In the genomic region with DNA sequence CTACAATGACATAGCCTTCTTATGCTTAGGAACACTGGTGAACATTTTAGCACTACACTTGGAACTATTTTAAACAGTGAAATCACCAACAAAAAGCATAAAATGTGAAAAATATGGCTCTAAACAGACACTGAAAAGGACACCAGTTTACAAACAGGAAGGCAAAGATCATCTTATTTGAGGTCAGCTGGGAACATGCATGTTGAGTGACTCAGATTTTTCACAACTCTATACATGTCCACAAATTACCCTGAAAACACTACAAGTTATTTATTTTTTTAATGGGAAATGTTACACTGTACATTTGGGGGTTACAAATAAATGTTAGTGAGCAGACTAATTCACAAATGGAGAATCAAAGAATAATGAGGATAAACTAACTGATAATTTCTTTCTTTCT, we compare ENCODE assay signal across 17 cellular contexts.
"Had no signal": no experiment of that assay in that cellular context is flagged by ENCODE, and none has a peak within 500 bp of the region (broad histone marks: within the 10 kb centered on the region; RNA-seq: fewer than 3 reads in every experiment).

No MANE protein-coding gene starts in this region.

- H3K36me3 ChIP-seq: prostate gland, right atrium auricular region, tibial artery had no signal

- DNase-seq: activated B cell treated with CpG ODN at 0.5 μM for 24 hours; activated CD4-positive, alpha-beta memory T cell treated with anti-CD3 and anti-CD28 coated beads, Interleukin-2, amount 10 ng/mL, durations not matched to agents 7 days and 5 days; activated CD4-positive, alpha-beta T cell treated with anti-CD3 and anti-CD28 coated beads for 48 hours; activated CD8-positive, alpha-beta memory T cell treated with anti-CD3 and anti-CD28 coated beads, Interleukin-2, amount 10 ng/mL, durations not matched to agents 7 days and 5 days; amniotic stem cell; dorsolateral prefrontal cortex; islet precursor cell; midbrain; stimulated activated naive CD8-positive, alpha-beta T cell treated with anti-CD3 and anti-CD28 coated beads, Interleukin-15, Interleukin-2, amounts not matched to agents 100 U/mL and 50 U/mL, for 24 hours; substantia nigra; T-cell; tibial artery had no signal

- H3K4me2 ChIP-seq: hepatocyte had no signal

- H3K27me3 ChIP-seq: hepatocyte, right atrium auricular region, tibial artery had no signal

- H3K9me3 ChIP-seq: prostate gland, right atrium auricular region, tibial artery had no signal

- H3K27ac ChIP-seq: dorsolateral prefrontal cortex, hepatocyte, prostate gland, right atrium auricular region, tibial artery had no signal

- H3K4me1 Mint-ChIP-seq: activated B cell treated with CpG ODN at 0.5 μM for 24 hours; activated CD8-positive, alpha-beta memory T cell treated with anti-CD3 and anti-CD28 coated beads, Interleukin-2, amount 10 ng/mL, durations not matched to agents 7 days and 5 days; T-cell had no signal

- H3K4me1 ChIP-seq: prostate gland, right atrium auricular region, tibial artery had no signal

- H3K4me3 Mint-ChIP-seq: activated B cell treated with CpG ODN at 0.5 μM for 24 hours; activated CD4-positive, alpha-beta memory T cell treated with anti-CD3 and anti-CD28 coated beads, Interleukin-2, amount 10 ng/mL, durations not matched to agents 7 days and 5 days; activated CD8-positive, alpha-beta memory T cell treated with anti-CD3 and anti-CD28 coated beads, Interleukin-2, amount 10 ng/mL, durations not matched to agents 7 days and 5 days; activated naive CD8-positive, alpha-beta T cell; T-cell had no signal

- H3K9me3 Mint-ChIP-seq: activated B cell treated with CpG ODN at 0.5 μM for 24 hours; activated CD4-positive, alpha-beta memory T cell treated with anti-CD3 and anti-CD28 coated beads, Interleukin-2, amount 10 ng/mL, durations not matched to agents 7 days and 5 days; T-cell had no signal

- ATAC-seq: activated CD8-positive, alpha-beta memory T cell treated with anti-CD3 and anti-CD28 coated beads, Interleukin-2, amount 10 ng/mL, durations not matched to agents 7 days and 5 days; stimulated activated naive CD8-positive, alpha-beta T cell treated with anti-CD3 and anti-CD28 coated beads, Interleukin-15, Interleukin-2, amounts not matched to agents 100 U/mL and 50 U/mL, for 24 hours; T-cell had no signal

- H3K4me3 ChIP-seq: dorsolateral prefrontal cortex, hepatocyte, lung, prostate gland, right atrium auricular region, tibial artery had no signal

- H2AFZ ChIP-seq: hepatocyte had no signal

- H3K36me3 Mint-ChIP-seq: activated CD8-positive, alpha-beta memory T cell treated with anti-CD3 and anti-CD28 coated beads, Interleukin-2, amount 10 ng/mL, durations not matched to agents 7 days and 5 days; activated naive CD8-positive, alpha-beta T cell; T-cell had no signal

- H3K27ac Mint-ChIP-seq: activated B cell treated with CpG ODN at 0.5 μM for 24 hours; activated CD4-positive, alpha-beta memory T cell treated with anti-CD3 and anti-CD28 coated beads, Interleukin-2, amount 10 ng/mL, durations not matched to agents 7 days and 5 days; activated CD8-positive, alpha-beta memory T cell treated with anti-CD3 and anti-CD28 coated beads, Interleukin-2, amount 10 ng/mL, durations not matched to agents 7 days and 5 days; activated naive CD8-positive, alpha-beta T cell; T-cell had no signal

- H3K79me2 ChIP-seq: hepatocyte had no signal
